In genomic region chr9:90034071-90034470, GRCh38 we compare ENCODE assay signal across 14 cellular contexts.
DNase-seq lines count a peak whose midpoint lies in the region; ATAC-seq and TF ChIP-seq lines count a peak whose summit lies in the region.
"Had no signal": no experiment of that assay in that cellular context is flagged by ENCODE, and none has a peak within 500 bp of the region (broad histone marks: within the 10 kb centered on the region; RNA-seq: fewer than 3 reads in every experiment).

No MANE protein-coding gene starts in this region.

- no peaks in the 10 kb centered on the region for H3K27me3 ChIP-seq in HUES6 (ENCODE audit: control insufficient read depth, insufficient read depth, low read length)
- no peaks in the 10 kb centered on the region for H3K27me3 ChIP-seq in left ventricle myocardium inferior (ENCODE audit: low read depth)
- H3K27me3 ChIP-seq: BE2C had no signal

- intact Hi-C loops in left ventricle myocardium inferior (cut with micrococcal nuclease) = no loop called here

- H3K27ac ChIP-seq in HUES6 (ENCODE audit: low read depth, low read length) = no peak overlapping the region
- H3K27ac ChIP-seq in left ventricle myocardium inferior (replicated peaks) = no peak overlapping the region
- H3K27ac ChIP-seq: A549, C4-2B had no signal

- H3K4me1 ChIP-seq in HUES6 (ENCODE audit: control insufficient read depth, insufficient read depth, low read length) (peaks cover 29% of the 10 kb centered on the region), left ventricle myocardium inferior (no peaks in the 10 kb centered on the region)
- H3K4me1 ChIP-seq: A549, BE2C had no signal

- no peak for ATAC-seq in GM21717 (IDR thresholded peaks at IDR 0.05; ENCODE audit: unreplicated experiment)
- ATAC-seq: A549, HCT116 had no signal

- DNase-seq in NCI-H345 (lab: John Stamatoyannopoulos, UW) (peak; percentile 43), NCI-H345 treated with DMSO at 0.1 percent for 48 hours (lab: John Stamatoyannopoulos, UW; ENCODE audit: unreplicated experiment) (no peak), NCI-H69 (lab: John Stamatoyannopoulos, UW) (peak; percentile 72), epithelial cell of esophagus (ENCODE audit: low read depth) (peak; percentile 52), left ventricle myocardium inferior (no peak), NCI-H524 treated with DMSO at 0.1 percent for 48 hours (lab: John Stamatoyannopoulos, UW) (no peak)
- DNase-seq: BE2C; CD4-positive, alpha-beta memory T cell; IMR-90 had no signal

- TF ChIP-seq CTCF in epithelial cell of esophagus (IDR thresholded peaks at IDR 0.05; ENCODE audit: insufficient read depth, low read depth, low read length, missing control alignments) = no peak
- TF ChIP-seq CTCF in left ventricle myocardium inferior (IDR thresholded peaks at IDR 0.05; ENCODE audit: borderline replicate concordance) = no peak

- no peak overlapping the region for H3K9ac ChIP-seq in HUES6 (ENCODE audit: low read length)

- H3K36me3 ChIP-seq in HUES6 (ENCODE audit: control insufficient read depth, insufficient read depth, low read length) (no peaks in the 10 kb centered on the region), left ventricle myocardium inferior (no peaks in the 10 kb centered on the region)
- H3K36me3 ChIP-seq: BE2C had no signal

- H3K4me3 ChIP-seq in HUES6 (ENCODE audit: low read depth, low read length) (0 out of 2 replicates have a peak overlapping the region, but pooled peaks have one; percentile 17), epithelial cell of esophagus (ENCODE audit: low read length) (no peak overlapping the region), left ventricle myocardium inferior (no peak overlapping the region)
- H3K4me3 ChIP-seq: A549 had no signal

- H3K9me3 ChIP-seq in HUES6 (ENCODE audit: control insufficient read depth, insufficient read depth, low read depth, low read length) (no peaks in the 10 kb centered on the region), left ventricle myocardium inferior (replicated peaks) (no peaks in the 10 kb centered on the region)
- H3K9me3 ChIP-seq: A549, BE2C had no signal

Comparison
In these comparisons a context has a peak if more than half of its experiments do, and no peak if none do; other contexts are left out.
1. DNase-seq: peak in NCI-H345 (single experiment), NCI-H69 (single experiment) and epithelial cell of esophagus (single experiment); none in NCI-H345 treated with DMSO at 0.1 percent for 48 hours (single experiment), left ventricle myocardium inferior (single experiment) and NCI-H524 treated with DMSO at 0.1 percent for 48 hours (single experiment).